In the genomic region with DNA sequence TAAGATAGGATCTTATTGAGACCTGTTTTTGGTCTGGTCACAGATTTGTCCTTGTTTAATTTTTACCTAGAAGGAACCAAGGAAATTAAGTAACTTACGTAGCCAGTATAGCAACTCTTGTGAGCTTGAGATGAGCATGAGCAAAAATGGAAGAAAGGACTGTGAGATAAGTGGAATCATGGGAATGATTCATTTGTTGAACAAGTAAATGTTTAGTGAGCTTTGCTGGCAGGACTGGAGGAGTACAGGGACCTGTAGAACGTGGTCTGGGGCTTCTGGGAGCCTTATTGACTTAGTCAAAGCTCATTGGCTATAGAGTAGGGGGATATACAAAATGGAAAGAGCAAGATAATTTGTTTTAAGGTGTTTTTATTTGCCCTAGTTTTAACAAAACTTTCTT, we compare ENCODE assay signal across 1 cellular context.
TF ChIP-seq lines count a peak whose summit lies in the region.

No MANE protein-coding gene starts in this region.

TF ChIP-seq in GM12878, 131 proteins besides CTCF, POLR2A, EP300 and RAD21 (continued from another document):
- TF ChIP-seq RUNX3 (IDR thresholded peaks at IDR 0.05; ENCODE audit: low read length): no peak
- TF ChIP-seq SMAD5 (IDR thresholded peaks at IDR 0.05; ENCODE audit: low read depth): no peak
- TF ChIP-seq POLR2AphosphoS2 (IDR thresholded peaks at IDR 0.05; ENCODE audit: low read depth, low read length): no peak
- no peak for TF ChIP-seq SIN3A (IDR thresholded peaks at IDR 0.05; ENCODE audit: low read depth, low read length)
- TF ChIP-seq DPF2 (IDR thresholded peaks at IDR 0.05): no peak
- TF ChIP-seq EED (IDR thresholded peaks at IDR 0.05; ENCODE audit: low read depth): no peak
- TF ChIP-seq BACH1 (IDR thresholded peaks at IDR 0.05; ENCODE audit: borderline replicate concordance): no peak
- TF ChIP-seq KLF5 (IDR thresholded peaks at IDR 0.05; ENCODE audit: partially characterized antibody): no peak
- TF ChIP-seq, protein P1, sequence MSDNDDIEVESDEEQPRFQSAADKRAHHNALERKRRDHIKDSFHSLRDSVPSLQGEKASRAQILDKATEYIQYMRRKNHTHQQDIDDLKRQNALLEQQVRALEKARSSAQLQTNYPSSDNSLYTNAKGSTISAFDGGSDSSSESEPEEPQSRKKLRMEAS (IDR thresholded peaks at IDR 0.05; ENCODE audit: low read depth, low read length): no peak
